26 cellular contexts compared by ENCODE assay signal in genomic region chr22:48980409-48980808, GRCh38.
"Had no signal": no experiment of that assay in that cellular context is flagged by ENCODE, and none has a peak within 500 bp of the region (broad histone marks: within the 10 kb centered on the region; RNA-seq: fewer than 3 reads in every experiment).

No MANE protein-coding gene starts in this region.

- H2AFZ ChIP-seq: hepatocyte had no signal

- H3K36me3 ChIP-seq: adrenal gland, esophagus squamous epithelium, gastroesophageal sphincter, heart right ventricle had no signal

- H3K27ac ChIP-seq: adrenal gland, body of pancreas, esophagus squamous epithelium, gastroesophageal sphincter, heart right ventricle, hepatocyte had no signal

- H3K9me3 ChIP-seq: adrenal gland, body of pancreas, esophagus squamous epithelium had no signal

- ATAC-seq: activated CD4-positive, alpha-beta T cell treated with anti-CD3 and anti-CD28 coated beads for 36 hours; activated naive CD8-positive, alpha-beta T cell treated with anti-CD3 and anti-CD28 coated beads, Interleukin-2, amount 50 U/mL, for 24 hours; body of pancreas; effector memory CD8-positive, alpha-beta T cell; gastroesophageal sphincter; heart right ventricle had no signal

- H3K27me3 ChIP-seq: adrenal gland, hepatocyte had no signal

- H3K4me2 ChIP-seq: hepatocyte had no signal

- H3K79me2 ChIP-seq: hepatocyte had no signal

- H3K4me1 ChIP-seq: adrenal gland, body of pancreas, esophagus squamous epithelium, gastroesophageal sphincter, heart right ventricle had no signal

- H3K4me3 ChIP-seq: adrenal gland, body of pancreas, esophagus squamous epithelium, gastroesophageal sphincter, heart right ventricle, hepatocyte had no signal

- DNase-seq: activated CD4-positive, alpha-beta memory T cell treated with anti-CD3 and anti-CD28 coated beads, Interleukin-2, amount 10 ng/mL, durations not matched to agents 7 days and 5 days; activated CD4-positive, alpha-beta T cell treated with anti-CD3 and anti-CD28 coated beads for 36 hours; activated CD4-positive, alpha-beta T cell treated with anti-CD3 and anti-CD28 coated beads, Interleukin-2, amount 10 ng/mL, durations not matched to agents 24 days and 14 days; activated CD4-positive, CD25-positive, alpha-beta regulatory T cell; activated CD4-positive, CD25-positive, alpha-beta regulatory T cell treated with anti-CD3 and anti-CD28 coated beads, Interleukin-2, amount 50 U/mL, for 72 hours; activated effector memory CD4-positive, alpha-beta T cell treated with anti-CD3 and anti-CD28 coated beads, Interleukin-2, amount 50 U/mL, for 16 hours; activated naive CD4-positive, alpha-beta T cell treated with anti-CD3 and anti-CD28 coated beads for 36 hours; activated naive CD8-positive, alpha-beta T cell treated with anti-CD3 and anti-CD28 coated beads for 36 hours; activated naive CD8-positive, alpha-beta T cell treated with anti-CD3 and anti-CD28 coated beads, Interleukin-2, amount 50 U/mL, for 24 hours; activated T-cell treated with anti-CD3 and anti-CD28 coated beads, Interleukin-2, amount 50 U/mL, for 1 hour; activated T-cell treated with anti-CD3 and anti-CD28 coated beads, Interleukin-2, amount 50 U/mL, for 48 hours; aorta; body of pancreas; caudate nucleus; cortex of kidney; dermis blood vessel endothelial cell; effector CD4-positive, alpha-beta T cell; effector memory CD8-positive, alpha-beta T cell; erythroblast; esophagus squamous epithelium; foreskin melanocyte; heart right ventricle; T-helper 2 cell had no signal
